1 cellular context compared by ENCODE assay signal in the genomic region with DNA sequence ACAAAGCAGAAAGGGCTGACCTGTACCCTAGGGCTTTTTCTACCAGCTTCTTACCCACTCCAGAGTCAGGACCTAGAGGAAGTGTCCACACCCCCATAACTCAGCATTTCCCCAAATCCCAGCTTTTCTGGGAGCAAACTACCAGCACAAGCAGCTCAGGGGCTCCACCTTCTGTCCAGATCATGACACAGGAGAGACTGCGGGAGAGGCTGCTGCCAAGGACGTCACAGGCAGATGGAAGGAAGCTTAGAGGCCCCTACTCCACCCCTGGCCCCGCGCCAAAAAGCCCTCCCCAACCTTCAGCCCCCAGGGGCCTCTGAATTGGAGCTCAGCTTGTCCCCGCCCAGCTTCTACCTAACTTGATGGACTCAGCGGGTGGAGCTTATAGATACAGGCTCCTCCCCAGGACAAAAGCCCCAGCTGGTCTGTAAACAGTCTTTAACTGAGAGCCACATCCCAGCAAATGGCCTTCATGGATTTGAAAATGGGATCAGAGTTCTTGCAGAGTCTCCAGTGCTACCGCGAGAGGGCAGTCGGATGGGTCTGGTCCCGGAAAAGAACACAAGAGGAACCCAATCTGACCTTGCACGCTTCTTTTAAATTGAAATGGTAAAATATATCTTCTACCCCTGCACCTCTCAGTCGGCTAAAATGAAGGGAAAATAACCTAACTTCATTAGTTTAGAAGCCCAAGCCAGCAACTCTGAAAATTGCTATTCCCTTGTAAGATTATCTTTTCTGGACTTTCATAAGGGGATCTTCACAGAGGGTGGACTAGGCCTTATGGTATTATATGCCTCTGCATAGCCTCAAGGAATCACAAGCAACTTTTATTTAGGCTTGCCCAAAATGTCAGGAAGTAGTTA.
A peak's percentile ranks its signal among the peaks of the same experiment; 100 is the strongest.
TF ChIP-seq lines count a peak whose summit lies in the region.

No MANE protein-coding gene starts in this region.

TF ChIP-seq in Ishikawa, 13 proteins besides CTCF, POLR2A, EP300 and RAD21 (continued from another document):
- TF ChIP-seq TAF1 (IDR thresholded peaks at IDR 0.05; ENCODE audit: low read depth) (0 out of 2 replicates have a peak, but pooled peaks have one; percentile 14), TEAD4 (IDR thresholded peaks at IDR 0.05) (peak; percentile 50; the same call in 1 of the 2 replicates), USF1 (IDR thresholded peaks at IDR 0.05) (peak; percentile 49; the same call in 1 of the 2 replicates), NFIC (IDR thresholded peaks at IDR 0.05) (peak; percentile 99), REST (IDR thresholded peaks at IDR 0.05; ENCODE audit: low read depth) (no peak), CREB1 (IDR thresholded peaks at IDR 0.05; ENCODE audit: low read depth) (peak; percentile 72), TCF12 (IDR thresholded peaks at IDR 0.05; ENCODE audit: low read depth) (peak; percentile 67)
- TF ChIP-seq, protein P1, sequence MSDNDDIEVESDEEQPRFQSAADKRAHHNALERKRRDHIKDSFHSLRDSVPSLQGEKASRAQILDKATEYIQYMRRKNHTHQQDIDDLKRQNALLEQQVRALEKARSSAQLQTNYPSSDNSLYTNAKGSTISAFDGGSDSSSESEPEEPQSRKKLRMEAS (IDR thresholded peaks at IDR 0.05), result peak; percentile 36; the same call in 1 of the 2 replicates
